ENCODE assay signal across 14 cellular contexts in the genomic region with DNA sequence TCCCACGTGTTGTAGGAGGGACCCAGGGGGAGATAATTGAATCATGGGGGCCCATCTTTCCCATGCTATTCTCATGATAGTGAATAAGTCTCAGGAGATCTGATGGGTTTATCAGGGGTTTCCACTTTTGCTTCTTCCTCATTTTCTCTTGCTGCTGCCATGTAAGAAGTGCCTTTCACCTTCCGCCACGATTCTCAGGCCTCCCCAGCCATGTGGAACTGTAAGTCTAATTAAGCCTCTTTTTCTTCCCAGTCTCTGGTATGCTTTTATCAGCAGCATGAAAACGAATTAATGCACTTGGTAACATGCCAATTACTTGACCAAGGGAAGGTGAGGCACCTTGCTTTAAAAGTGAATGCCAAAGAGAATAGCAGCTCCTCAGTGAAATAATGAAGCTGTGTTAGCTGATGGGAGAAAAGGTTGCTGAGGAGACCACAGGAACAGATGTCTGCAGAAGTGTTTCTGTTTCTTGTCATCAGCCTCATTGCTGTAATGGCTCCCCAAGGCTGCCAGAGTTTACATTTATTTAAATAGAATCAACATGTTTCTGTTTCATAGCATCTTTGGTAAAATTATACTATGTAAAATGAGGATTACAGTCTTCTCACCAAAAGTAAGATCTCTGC.
DNase-seq lines count a peak whose midpoint lies in the region; ATAC-seq and TF ChIP-seq lines count a peak whose summit lies in the region.
"Had no signal": no experiment of that assay in that cellular context is flagged by ENCODE, and none has a peak within 500 bp of the region (broad histone marks: within the 10 kb centered on the region; RNA-seq: fewer than 3 reads in every experiment).

No MANE protein-coding gene starts in this region.

- no peak overlapping the region for H3K4me3 ChIP-seq in mammary epithelial cell (replicated peaks in 1 of 3; ENCODE audit: insufficient read depth in 1 of 3, low read depth in 2 of 3, low read length in 3 of 3)
- H3K4me3 ChIP-seq: lower lobe of right lung, tibial nerve had no signal

- TF ChIP-seq CTCF in CD14-positive monocyte (IDR thresholded peaks at IDR 0.05) = no peak
- no peak for TF ChIP-seq CTCF in mammary epithelial cell (conservative IDR thresholded peaks at IDR 0.05 in 1 of 2, IDR thresholded peaks at IDR 0.05 in 1 of 2; ENCODE audit: extremely low read depth in 1 of 2, insufficient read depth in 1 of 2, low read depth in 1 of 2, low read length in 2 of 2)

- no peaks in the 10 kb centered on the region for H4K20me1 ChIP-seq in mammary epithelial cell (ENCODE audit: insufficient read depth, low read length)

- H3K79me2 ChIP-seq in mammary epithelial cell (ENCODE audit: insufficient read depth, low read length) = no peaks in the 10 kb centered on the region

- H3K4me1 Mint-ChIP-seq in CD14-positive monocyte = peaks cover 52% of the 10 kb centered on the region
- peaks cover 64% of the 10 kb centered on the region for H3K4me1 Mint-ChIP-seq in central memory CD8-positive, alpha-beta T cell
- H3K4me1 Mint-ChIP-seq: WTC11 had no signal

- no TSS peak for BruUV-seq in mammary epithelial cell (replicated peaks; lab: Mats Ljungman, UMichigan)

- H3K27me3 ChIP-seq in mammary epithelial cell (ENCODE audit: insufficient read depth, low read length) = no peaks in the 10 kb centered on the region
- H3K27me3 ChIP-seq: tibial nerve had no signal

- H3K36me3 ChIP-seq in KOPT-K1 (ENCODE audit: insufficient read depth, low read length) = no peaks in the 10 kb centered on the region
- H3K36me3 ChIP-seq in mammary epithelial cell (ENCODE audit: insufficient read depth, low read length) = no peaks in the 10 kb centered on the region
- H3K36me3 ChIP-seq: lower lobe of right lung, tibial nerve had no signal

- peak overlapping the region; percentile 43 to 54 for H3K4me3 Mint-ChIP-seq in CD14-positive monocyte
- H3K4me3 Mint-ChIP-seq in central memory CD8-positive, alpha-beta T cell = no peak overlapping the region
- H3K4me3 Mint-ChIP-seq: WTC11 had no signal

- H3K9ac ChIP-seq in mammary epithelial cell (ENCODE audit: insufficient read depth, low read length) = no peak overlapping the region

- peaks cover 0 to 2% (median under 1%) of the 10 kb centered on the region in 3 donors for H3K27me3 Mint-ChIP-seq in CD14-positive monocyte (ENCODE audit: low read depth in 3 of 3)
- no peaks in the 10 kb centered on the region for H3K27me3 Mint-ChIP-seq in central memory CD8-positive, alpha-beta T cell

- no peak overlapping the region for H2AFZ ChIP-seq in mammary epithelial cell (ENCODE audit: low read depth, low read length)

- intact Hi-C loops in CD14-positive monocyte (cut with micrococcal nuclease) (no loop called here), left cardiac atrium (cut with DNase I) (no loop called here), mammary epithelial cell (cut with micrococcal nuclease) (no loop called here)

- H3K4me1 ChIP-seq in mammary epithelial cell (ENCODE audit: insufficient read depth, low read length) = no peaks in the 10 kb centered on the region

- H3K27ac Mint-ChIP-seq in CD14-positive monocyte = peak overlapping the region; percentile 59 to 92 (median 85)
- H3K27ac Mint-ChIP-seq in central memory CD8-positive, alpha-beta T cell (ENCODE audit: low read depth) = peak overlapping the region; percentile 59
- H3K27ac Mint-ChIP-seq: WTC11 had no signal

- dilution Hi-C loops in mammary epithelial cell (cut with HindIII; ENCODE audit: low sequenced_read_pairs) = no loop called here

- H3K9me3 ChIP-seq in KOPT-K1 (ENCODE audit: insufficient read depth, low read length, poor library complexity, severe bottlenecking) = peaks cover 10% of the 10 kb centered on the region
- H3K9me3 ChIP-seq in mammary epithelial cell (replicated peaks; ENCODE audit: insufficient read depth, low read length) = no peaks in the 10 kb centered on the region
- H3K9me3 ChIP-seq: lower lobe of right lung, tibial nerve had no signal

- CTCF ChIA-PET in mammary epithelial cell (lab: Charles Lee; ENCODE audit: low non-redundant PET) = no interaction called here

- WGBS in mammary epithelial cell (ENCODE audit: low coverage, missing lambda C conversion rate) = 75% methylated on average over 4 of the region's 4 CpGs

- peak; percentile 61 for ATAC-seq in GM18498 (IDR thresholded peaks at IDR 0.05; ENCODE audit: unreplicated experiment)
- no peak for ATAC-seq in central memory CD8-positive, alpha-beta T cell (replicated peaks; ENCODE audit: extremely low read depth, poor library complexity, severe bottlenecking)
- ATAC-seq in left cardiac atrium = no peak
- ATAC-seq: lower lobe of right lung, WTC11 had no signal

- H3K27ac ChIP-seq in KOPT-K1 (ENCODE audit: low read depth, low read length, poor library complexity, severe bottlenecking) (peak overlapping the region; percentile 25), mammary epithelial cell (ENCODE audit: insufficient read depth, low read depth, low read length) (no peak overlapping the region)
- H3K27ac ChIP-seq: lower lobe of right lung, tibial nerve had no signal

- peaks cover 0 to 10% (median 5%) of the 10 kb centered on the region in 7 donors for H3K9me3 Mint-ChIP-seq in CD14-positive monocyte
- no peaks in the 10 kb centered on the region for H3K9me3 Mint-ChIP-seq in central memory CD8-positive, alpha-beta T cell

- H3K4me2 ChIP-seq in mammary epithelial cell (ENCODE audit: insufficient read depth, low read depth, low read length) = no peak overlapping the region

- in situ Hi-C loops in mammary epithelial cell (cut with MboI; ENCODE audit: low sequenced_read_pairs in 2 of 2) = no loop called here

- no peak for DNase-seq in CD14-positive monocyte (ENCODE audit: low spot score)
- no peak for DNase-seq in central memory CD8-positive, alpha-beta T cell (ENCODE audit: low spot score in 2 of 2)
- DNase-seq in A172 (ENCODE audit: low spot score) = no peak
- DNase-seq in left cardiac atrium = no peak
- DNase-seq in mammary epithelial cell = no peak
- no peak for DNase-seq in NCI-H2029 (lab: John Stamatoyannopoulos, UW)
- DNase-seq: amygdala; effector CD4-positive, alpha-beta T cell; lower lobe of right lung; NCI-H1930 had no signal

- H3K36me3 Mint-ChIP-seq in CD14-positive monocyte = peaks cover 3 to 4% of the 10 kb centered on the region in 2 donors
- peaks cover 17% of the 10 kb centered on the region for H3K36me3 Mint-ChIP-seq in central memory CD8-positive, alpha-beta T cell (ENCODE audit: insufficient read depth)
- H3K36me3 Mint-ChIP-seq: WTC11 had no signal
